8 cellular contexts compared by ENCODE assay signal in genomic region chr6:79233611-79234149, GRCh38. TPM values are rescaled to one million over a fixed set of nuclear protein-coding genes. Genes with fewer than 3 reads are reported as not detected.
DNase-seq lines count a peak whose midpoint lies in the region; ATAC-seq and TF ChIP-seq lines count a peak whose summit lies in the region.

No MANE protein-coding gene starts in this region.

- no peaks in the 10 kb centered on the region for H3K27me3 Mint-ChIP-seq in CD8-positive, alpha-beta T cell (ENCODE audit: low read depth)
- H3K27me3 Mint-ChIP-seq in activated CD8-positive, alpha-beta T cell treated with anti-CD3 and anti-CD28 coated beads, Interleukin-2, amount 10 ng/mL, durations not matched to agents 7 days and 5 days (ENCODE audit: low read depth) = peaks cover 2% of the 10 kb centered on the region

- H3K4me3 ChIP-seq in CD8-positive, alpha-beta T cell (ENCODE audit: low read depth, low read length) = peak overlapping the region; percentile 98

- H3K36me3 Mint-ChIP-seq in CD8-positive, alpha-beta T cell = peaks cover 11% of the 10 kb centered on the region
- H3K36me3 Mint-ChIP-seq in activated CD8-positive, alpha-beta T cell treated with anti-CD3 and anti-CD28 coated beads, Interleukin-2, amount 10 ng/mL, durations not matched to agents 7 days and 5 days (ENCODE audit: low read depth) = peaks cover 4% of the 10 kb centered on the region

- peak overlapping the region; percentile 99 for H3K4me3 Mint-ChIP-seq in CD8-positive, alpha-beta T cell
- H3K4me3 Mint-ChIP-seq in activated CD8-positive, alpha-beta T cell treated with anti-CD3 and anti-CD28 coated beads, Interleukin-2, amount 10 ng/mL, durations not matched to agents 7 days and 5 days = peak overlapping the region; percentile 86

- H3K27me3 ChIP-seq in CD8-positive, alpha-beta T cell (ENCODE audit: insufficient read depth, low read length) = no peaks in the 10 kb centered on the region

- POLR2A ChIA-PET in CD8-positive, alpha-beta T cell (lab: Charles Lee) = interaction anchor here (1.0 to 2.1 kb wide), 2 partner anchors 155 to 157 kb away, joined by 3 to 13 read pairs; partner anchors contain the start of gene PHIP
- POLR2A ChIA-PET in activated CD8-positive, alpha-beta T cell treated with anti-CD3 and anti-CD28 coated beads, Interleukin-2, amount 10 ng/mL, durations not matched to agents 7 days and 5 days (lab: Charles Lee) = interaction anchor here (1.0 kb wide), 1 partner anchor 157 kb away, joined by 6 read pairs; no protein-coding TSS in a partner anchor

- H3K27ac Mint-ChIP-seq in CD8-positive, alpha-beta T cell = peak overlapping the region; percentile 84
- peak overlapping the region; percentile 93 for H3K27ac Mint-ChIP-seq in activated CD8-positive, alpha-beta T cell treated with anti-CD3 and anti-CD28 coated beads, Interleukin-2, amount 10 ng/mL, durations not matched to agents 7 days and 5 days

- peak overlapping the region; percentile 66 for H3K27ac ChIP-seq in CD8-positive, alpha-beta T cell (ENCODE audit: low read depth, low read length)

- no peaks in the 10 kb centered on the region for H3K9me3 Mint-ChIP-seq in CD8-positive, alpha-beta T cell
- peaks cover 4% of the 10 kb centered on the region for H3K9me3 Mint-ChIP-seq in activated CD8-positive, alpha-beta T cell treated with anti-CD3 and anti-CD28 coated beads, Interleukin-2, amount 10 ng/mL, durations not matched to agents 7 days and 5 days (ENCODE audit: insufficient read depth)

- no peaks in the 10 kb centered on the region for H3K9me3 ChIP-seq in CD8-positive, alpha-beta T cell (ENCODE audit: low read length)

- H3K36me3 ChIP-seq in CD8-positive, alpha-beta T cell (ENCODE audit: insufficient read depth, low read length) = no peaks in the 10 kb centered on the region

- CTCF ChIA-PET in CD8-positive, alpha-beta T cell (lab: Charles Lee) = interaction anchor here (1.5 kb wide), 1 partner anchor 155 kb away, joined by 3 read pairs; the partner anchor contains the start of gene PHIP
- CTCF ChIA-PET in activated CD8-positive, alpha-beta T cell treated with anti-CD3 and anti-CD28 coated beads, Interleukin-2, amount 10 ng/mL, durations not matched to agents 7 days and 5 days (lab: Charles Lee) = no interaction called here

- peaks cover 7% of the 10 kb centered on the region for H3K4me1 ChIP-seq in CD8-positive, alpha-beta T cell (ENCODE audit: insufficient read depth, low read length)

- peak; percentile 44 for ATAC-seq in CD8-positive, alpha-beta T cell
- ATAC-seq in GM19438 (IDR thresholded peaks at IDR 0.05; ENCODE audit: low read depth, unreplicated experiment) = peak; percentile 64
- peak; percentile 68 for ATAC-seq in HG03571 (IDR thresholded peaks at IDR 0.05; ENCODE audit: unreplicated experiment)
- ATAC-seq in activated CD8-positive, alpha-beta T cell treated with anti-CD3 and anti-CD28 coated beads, Interleukin-2, amount 10 ng/mL, durations not matched to agents 7 days and 5 days = peak; percentile 78

- intact Hi-C loops in CD8-positive, alpha-beta T cell (cut with DNase I, micrococcal nuclease) = loop anchor here (1.0 to 10.0 kb wide), 10 partner anchors 155 to 873 kb away; partner anchors contain the start of genes BCKDHB (in 2 of the 2), IRAK1BP1 (in 2 of the 2), LCA5 (in 2 of the 2) and PHIP (in 2 of the 2)

- DNase-seq in CD8-positive, alpha-beta T cell = peak; percentile 14 to 72 (median 59)
- DNase-seq in NCI-H774 (lab: John Stamatoyannopoulos, UW) = peak; percentile 93
- DNase-seq in activated CD8-positive, alpha-beta T cell treated with anti-CD3 and anti-CD28 coated beads, Interleukin-2, amount 10 ng/mL, durations not matched to agents 7 days and 5 days = peak; percentile 76
- DNase-seq in effector CD4-positive, alpha-beta T cell = peak; percentile 49
- peak; percentile 92 for DNase-seq in medulla oblongata (ENCODE audit: extremely low spot score)
- DNase-seq in stimulated activated CD4-positive, alpha-beta T cell treated with anti-CD3 and anti-CD28 coated beads, TNF-alpha, amount 100 ng/mL, for 48 hours (ENCODE audit: low read depth in 3 of 3) = peak; percentile 36 to 61 (median 50)

- H3K4me1 Mint-ChIP-seq in CD8-positive, alpha-beta T cell (ENCODE audit: low read depth) = peaks cover 33% of the 10 kb centered on the region
- peaks cover 25% of the 10 kb centered on the region for H3K4me1 Mint-ChIP-seq in activated CD8-positive, alpha-beta T cell treated with anti-CD3 and anti-CD28 coated beads, Interleukin-2, amount 10 ng/mL, durations not matched to agents 7 days and 5 days (ENCODE audit: low read depth)

- no peak for TF ChIP-seq CTCF in CD8-positive, alpha-beta T cell (IDR thresholded peaks at IDR 0.05)

RNA-seq across cellular contexts. Expression of gene HMGN3, which starts 0.8 kb away (rescaled TPM):
- 10 to 100 TPM; 22.3 to 22.4 TPM for total RNA-seq in CD8-positive, alpha-beta T cell
- total RNA-seq in activated CD8-positive, alpha-beta T cell treated with anti-CD3 and anti-CD28 coated beads, Interleukin-2, amount 10 ng/mL, durations not matched to agents 7 days and 5 days = 10 to 100 TPM; 56.3 to 56.5 TPM

Comparison
In these comparisons a context has a peak if more than half of its experiments do, and no peak if none do; other contexts are left out.
1. Peak in every context shown above with its lines: DNase-seq, ATAC-seq, H3K4me3 ChIP-seq and H3K27ac ChIP-seq.